1 cellular context compared by ENCODE assay signal in the genomic region with DNA sequence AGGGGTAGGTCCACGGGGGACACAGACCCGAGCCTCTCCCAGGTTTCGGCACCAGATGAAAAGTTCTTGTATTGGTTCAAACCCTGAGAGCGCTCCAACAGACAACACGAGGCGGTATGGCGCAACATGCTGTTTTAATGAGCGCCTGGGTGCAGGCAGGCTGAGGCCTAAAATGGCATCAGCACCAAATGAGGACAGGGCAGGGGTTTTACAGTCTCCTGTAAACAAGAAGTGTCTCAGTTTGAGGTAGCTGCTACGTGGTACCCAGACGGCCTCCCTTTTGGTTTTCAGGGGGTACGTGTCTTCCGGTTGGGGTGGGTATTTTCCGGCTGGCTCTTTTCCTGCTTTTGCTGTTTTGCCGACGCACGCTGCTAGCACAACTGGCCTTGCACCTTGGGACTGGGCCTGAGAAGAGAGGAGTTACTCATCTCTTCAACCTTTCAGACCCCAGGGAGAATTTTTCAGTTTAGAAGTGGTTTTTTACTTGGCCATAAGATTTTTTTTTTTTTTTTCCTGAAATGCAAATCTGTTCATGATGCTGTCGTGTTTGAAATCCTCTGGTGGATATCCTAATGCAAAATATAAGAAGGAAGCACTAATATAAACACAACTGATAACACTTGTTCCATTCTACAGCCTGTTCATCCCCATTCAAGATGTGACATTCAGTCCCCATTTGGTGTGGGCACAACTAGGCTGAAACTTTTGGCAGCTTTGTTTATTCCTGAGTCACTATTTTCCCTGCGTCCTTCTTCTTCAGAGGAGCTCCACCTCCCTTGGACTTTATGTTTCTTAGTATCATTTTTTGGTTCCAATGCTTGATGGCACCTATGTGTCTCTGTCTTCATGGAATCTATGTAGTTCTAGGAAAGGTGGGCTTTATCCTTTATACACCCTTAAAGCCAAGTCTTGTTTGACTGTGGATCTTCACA.
TF ChIP-seq lines count a peak whose summit lies in the region.

No MANE protein-coding gene starts in this region.

TF ChIP-seq in WTC11, 78 proteins besides CTCF, POLR2A, EP300 and RAD21 (continued from another document):
- TF ChIP-seq, protein P1, sequence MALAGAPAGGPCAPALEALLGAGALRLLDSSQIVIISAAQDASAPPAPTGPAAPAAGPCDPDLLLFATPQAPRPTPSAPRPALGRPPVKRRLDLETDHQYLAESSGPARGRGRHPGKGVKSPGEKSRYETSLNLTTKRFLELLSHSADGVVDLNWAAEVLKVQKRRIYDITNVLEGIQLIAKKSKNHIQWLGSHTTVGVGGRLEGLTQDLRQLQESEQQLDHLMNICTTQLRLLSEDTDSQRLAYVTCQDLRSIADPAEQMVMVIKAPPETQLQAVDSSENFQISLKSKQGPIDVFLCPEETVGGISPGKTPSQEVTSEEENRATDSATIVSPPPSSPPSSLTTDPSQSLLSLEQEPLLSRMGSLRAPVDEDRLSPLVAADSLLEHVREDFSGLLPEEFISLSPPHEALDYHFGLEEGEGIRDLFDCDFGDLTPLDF (CRISPR knock-in tag; IDR thresholded peaks at IDR 0.05) = no peak
